ENCODE assay signal across 9 cellular contexts in the genomic region with DNA sequence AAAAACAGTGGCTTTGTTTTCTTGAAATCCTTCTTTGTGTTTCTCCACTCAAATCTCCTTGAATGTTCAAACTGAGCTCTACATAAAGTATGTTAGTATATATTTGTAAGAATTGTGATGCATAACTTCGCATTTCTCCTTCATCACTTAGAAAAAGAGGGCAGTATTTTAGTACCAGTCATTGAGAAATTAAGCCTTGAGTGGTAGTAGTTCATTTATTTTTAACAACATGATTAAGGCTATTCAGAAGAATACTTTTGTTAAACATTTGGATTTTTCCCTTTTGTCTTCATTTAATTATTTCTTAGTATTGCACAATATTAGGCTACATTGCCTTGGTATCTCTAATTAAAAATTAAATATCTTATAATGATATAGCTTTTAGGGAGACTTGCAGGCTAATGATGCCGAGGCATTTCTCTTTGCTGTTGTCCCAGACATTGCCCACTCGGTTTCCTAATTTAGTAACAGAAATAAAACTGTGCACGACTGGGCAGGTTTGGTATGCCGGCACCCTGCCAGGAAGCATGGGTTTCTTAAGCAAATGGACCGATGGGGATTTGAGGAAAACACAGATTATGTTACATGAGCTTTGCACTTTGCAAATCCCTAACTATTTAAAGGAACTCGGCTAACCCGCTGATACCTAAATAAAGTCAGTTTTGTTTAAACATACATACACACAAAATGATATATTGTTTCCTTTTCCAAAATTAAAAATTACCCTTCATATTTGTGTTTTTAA. TPM values are rescaled to one million over a fixed set of nuclear protein-coding genes. Genes with fewer than 3 reads are reported as not detected.
A peak's percentile ranks its signal among the peaks of the same experiment; 100 is the strongest.
DNase-seq lines count a peak whose midpoint lies in the region; ATAC-seq, FAIRE-seq and TF ChIP-seq lines count a peak whose summit lies in the region.
"Had no signal": no experiment of that assay in that cellular context is flagged by ENCODE, and none has a peak within 500 bp of the region (broad histone marks: within the 10 kb centered on the region; RNA-seq: fewer than 3 reads in every experiment).

No MANE protein-coding gene starts in this region.

- no peaks in the 10 kb centered on the region for H3K27me3 Mint-ChIP-seq in activated CD8-positive, alpha-beta T cell treated with anti-CD3 and anti-CD28 coated beads for 36 hours

- no peak for TF ChIP-seq RAD21 in K562 (CRISPR knock-in tag; conservative IDR thresholded peaks at IDR 0.05 in 1 of 2, IDR thresholded peaks at IDR 0.05 in 1 of 2)

- no peak overlapping the region for H3K4me3 ChIP-seq in K562
- no peak overlapping the region for H3K4me3 ChIP-seq in suprapubic skin
- H3K4me3 ChIP-seq: colonic mucosa had no signal

- no peak for TF ChIP-seq EP300 in K562 (IDR thresholded peaks at IDR 0.05; ENCODE audit: low read length)
- TF ChIP-seq EP300 in suprapubic skin (IDR thresholded peaks at IDR 0.05) = no peak

- no peak for ATAC-seq in K562
- ATAC-seq in activated CD8-positive, alpha-beta T cell treated with anti-CD3 and anti-CD28 coated beads for 36 hours = no peak

- peaks cover 2% of the 10 kb centered on the region for H3K36me3 Mint-ChIP-seq in activated CD8-positive, alpha-beta T cell treated with anti-CD3 and anti-CD28 coated beads for 36 hours (ENCODE audit: low read depth)

- FAIRE-seq in K562 (lab: Jason Lieb, UNC) = no peak

- H3K9me3 ChIP-seq in K562 (replicated peaks; ENCODE audit: control insufficient read depth, insufficient read depth, low read depth, low read length) (no peaks in the 10 kb centered on the region), suprapubic skin (no peaks in the 10 kb centered on the region)
- H3K9me3 ChIP-seq: colonic mucosa had no signal

- H3K4me2 ChIP-seq in K562 (ENCODE audit: insufficient read depth, low read length) = no peak overlapping the region

- H2AFZ ChIP-seq in K562 (ENCODE audit: low read depth, low read length) = no peak overlapping the region

- CTCF ChIA-PET in K562 (lab: Yijun Ruan, JAX; ENCODE audit: low intra/inter-chr PET ratio) = no interaction called here
- CTCF ChIA-PET in activated CD8-positive, alpha-beta T cell treated with anti-CD3 and anti-CD28 coated beads for 36 hours (lab: Charles Lee) = no interaction called here

- no peaks in the 10 kb centered on the region for H3K9me3 Mint-ChIP-seq in activated CD8-positive, alpha-beta T cell treated with anti-CD3 and anti-CD28 coated beads for 36 hours

- no peaks in the 10 kb centered on the region for H3K9me1 ChIP-seq in K562 (ENCODE audit: control insufficient read depth, insufficient read depth, low read length)

- TF ChIP-seq POLR2A in K562 (conservative IDR thresholded peaks at IDR 0.05) (no peak), suprapubic skin (IDR thresholded peaks at IDR 0.05) (no peak)

- in situ Hi-C loops in ACHN (cut with HindIII; ENCODE audit: low pct_ligation_motif_present, low pct_unique_long_range_greater_than_20kb, low sequenced_read_pairs) = no loop called here
- in situ Hi-C loops in K562 (cut with MboI) = no loop called here

- no peak overlapping the region for H3K27ac Mint-ChIP-seq in activated CD8-positive, alpha-beta T cell treated with anti-CD3 and anti-CD28 coated beads for 36 hours

- H3K4me3 Mint-ChIP-seq in activated CD8-positive, alpha-beta T cell treated with anti-CD3 and anti-CD28 coated beads for 36 hours = no peak overlapping the region

- intact Hi-C loops in K562 (cut with micrococcal nuclease) = no loop called here
- intact Hi-C loops in activated CD8-positive, alpha-beta T cell treated with anti-CD3 and anti-CD28 coated beads for 36 hours (cut with micrococcal nuclease) = no loop called here

- H3K79me2 ChIP-seq in K562 (ENCODE audit: control insufficient read depth, insufficient read depth, low read length) = no peaks in the 10 kb centered on the region

- no peaks in the 10 kb centered on the region for H4K20me1 ChIP-seq in K562 (replicated peaks; ENCODE audit: control insufficient read depth, insufficient read depth, low read length)

- POLR2A ChIA-PET in K562 (lab: Yijun Ruan, JAX) = interaction anchor here (0.6 kb wide), 2 partner anchors 43 to 55 kb away, joined by 3 to 4 read pairs; no protein-coding TSS in a partner anchor
- POLR2A ChIA-PET in activated CD8-positive, alpha-beta T cell treated with anti-CD3 and anti-CD28 coated beads for 36 hours (lab: Charles Lee) = no interaction called here

- H3K27ac ChIP-seq in K562 (ENCODE audit: extremely low read depth, low read depth, low read length) = no peak overlapping the region
- no peak overlapping the region for H3K27ac ChIP-seq in suprapubic skin
- H3K27ac ChIP-seq: colonic mucosa had no signal

- WGBS in K562 (ENCODE audit: insufficient coverage, low coverage, missing lambda C conversion rate) = 5% methylated on average over 8 of the region's 8 CpGs
- WGBS in suprapubic skin = 38% methylated on average over 8 of the region's 8 CpGs

- H3K4me1 Mint-ChIP-seq in activated CD8-positive, alpha-beta T cell treated with anti-CD3 and anti-CD28 coated beads for 36 hours (ENCODE audit: low read depth) = no peaks in the 10 kb centered on the region

- no TSS peak for BruUV-seq in K562 (replicated peaks; lab: Mats Ljungman, UMichigan)

- H3K27me3 ChIP-seq in K562 (ENCODE audit: control insufficient read depth in 2 of 2, insufficient read depth in 2 of 2, low read length in 2 of 2) (no peaks in the 10 kb centered on the region; a peak in 1 of 5 replicates), suprapubic skin (no peaks in the 10 kb centered on the region)
- H3K27me3 ChIP-seq: colonic mucosa had no signal

- TF ChIP-seq CTCF in K562 (IDR thresholded peaks at IDR 0.05 in 2 of 3, conservative IDR thresholded peaks at IDR 0.05 in 1 of 3; ENCODE audit: insufficient read depth in 2 of 3, low read depth in 1 of 3, low read length in 3 of 3) = no peak
- TF ChIP-seq CTCF in suprapubic skin (IDR thresholded peaks at IDR 0.05) = no peak
- TF ChIP-seq CTCF in activated CD8-positive, alpha-beta T cell treated with anti-CD3 and anti-CD28 coated beads for 36 hours (IDR thresholded peaks at IDR 0.05) = no peak

- H3K36me3 ChIP-seq in K562 (ENCODE audit: control insufficient read depth, insufficient read depth, low read length) (no peaks in the 10 kb centered on the region), suprapubic skin (no peaks in the 10 kb centered on the region)
- H3K36me3 ChIP-seq: colonic mucosa had no signal

- H3K9ac ChIP-seq in K562 (ENCODE audit: insufficient read depth in 1 of 2, low read depth in 2 of 2, low read length in 2 of 2) = no peak overlapping the region

- DNase-seq in ACHN (peak; percentile 70), NCI-H1105 (lab: John Stamatoyannopoulos, UW) (peak; percentile 86), K562 (ENCODE audit: extremely low read depth in 1 of 4, low spot score in 3 of 4) (no peak), kidney tubule cell (ENCODE audit: low spot score) (peak; percentile 68), SW 1271 (lab: John Stamatoyannopoulos, UW) (no peak), suprapubic skin (ENCODE audit: low spot score in 2 of 2) (no peak), medulla oblongata (ENCODE audit: extremely low spot score) (no peak)
- no peak for DNase-seq in activated CD8-positive, alpha-beta T cell treated with anti-CD3 and anti-CD28 coated beads for 36 hours
- DNase-seq: colonic mucosa had no signal

- H3K4me1 ChIP-seq in K562 (replicated peaks in 1 of 2; ENCODE audit: control insufficient read depth in 2 of 2, insufficient read depth in 2 of 2, low read length in 2 of 2) = 0 out of 5 replicates have a peak, but pooled peaks cover 0 to 2% of the 10 kb centered on the region in 2 experiments
- H3K4me1 ChIP-seq in suprapubic skin = no peaks in the 10 kb centered on the region
- H3K4me1 ChIP-seq: colonic mucosa had no signal

RNA-seq across cellular contexts. Expression of a gene that starts 54.7 kb away (rescaled TPM):
- total RNA-seq in K562 (2011; cell fraction: chromatin; rRNA removed; ENCODE audit: low replicate concordance) = 10.4 and 19.6 TPM in 2 replicates
- 4.2 and 11.6 TPM in 2 replicates for total RNA-seq in K562 (2011; cell fraction: nucleolus; rRNA removed)
- 9.2 and 15.8 TPM in 2 replicates for total RNA-seq in K562 (2011; cell fraction: nucleoplasm; rRNA removed)
- total RNA-seq in K562 (2014; rRNA removed) (6.8 and 8.1 TPM in 2 replicates), K562 (2014; rRNA removed; fragmentation: Illumina TruSeq; extraction: Trizol) (5.8 and 7.8 TPM in 2 replicates), K562 (2015; rRNA removed; fragmentation: Illumina TruSeq; extraction: Trizol) (6.6 and 7.2 TPM in 2 replicates), K562 (2021) (5.9 and 9.3 TPM in 2 replicates), suprapubic skin (10 to 100 TPM; 26.4 to 80.5 (median 36.5) TPM)
- polyA plus RNA-seq in K562 (2011; rRNA removed) (6.5 and 17.4 TPM in 2 replicates), K562 (2014; fragmentation: Illumina TruSeq; extraction: Trizol) (6.7 and 7.9 TPM in 2 replicates), K562 (2014; fragmentation: Nextera tagmentation; extraction: Ambion mirVana) (10 to 100 TPM in 1 of 2 experiments, 1 to 10 TPM in 1; 9.2 to 10.0 TPM), K562 (2014; rRNA removed) (5.5 and 8.6 TPM in 2 replicates)
- polyA plus RNA-seq in K562 (2011; cell fraction: cytosol; rRNA removed) = 8.4 and 9.0 TPM in 2 replicates
- 6.5 and 10.0 TPM in 2 replicates for polyA plus RNA-seq in K562 (2011; cell fraction: nucleus; rRNA removed)
- 5.6 and 11.3 TPM in 2 replicates for polyA plus RNA-seq in K562 (2012)
- polyA minus RNA-seq in K562 (2011; rRNA and poly(A)+ RNA removed) = 11.1 and 19.8 TPM in 2 replicates
- polyA minus RNA-seq in K562 (2011; cell fraction: cytosol; rRNA and poly(A)+ RNA removed) = 3.4 and 5.7 TPM in 2 replicates
- polyA minus RNA-seq in K562 (2011; cell fraction: nucleus; rRNA and poly(A)+ RNA removed) = 7.3 and 14.5 TPM in 2 replicates
- 10 to 100 TPM; 14.0 to 16.1 TPM for total RNA-seq in activated CD8-positive, alpha-beta T cell treated with anti-CD3 and anti-CD28 coated beads for 36 hours

RNA-seq across cellular contexts. Expression of a gene that starts 56.6 kb away (rescaled TPM):
- 2.8 and 8.4 TPM in 2 replicates for total RNA-seq in K562 (2011; cell fraction: chromatin; rRNA removed; ENCODE audit: low replicate concordance)
- 1.4 and 2.3 TPM in 2 replicates for total RNA-seq in K562 (2011; cell fraction: nucleolus; rRNA removed)
- 2.6 and 4.2 TPM in 2 replicates for total RNA-seq in K562 (2011; cell fraction: nucleoplasm; rRNA removed)
- total RNA-seq in K562 (2014; rRNA removed) (2.3 TPM in 2 replicates), K562 (2014; rRNA removed; fragmentation: Illumina TruSeq; extraction: Trizol) (3.7 and 4.1 TPM in 2 replicates), K562 (2015; rRNA removed; fragmentation: Illumina TruSeq; extraction: Trizol) (4.5 and 4.6 TPM in 2 replicates), K562 (2021) (3.2 and 3.5 TPM in 2 replicates), suprapubic skin (10 to 100 TPM; 14.4 to 34.6 (median 17.6) TPM)
- polyA plus RNA-seq in K562 (2011; rRNA removed) (0.91 and 1.7 TPM in 2 replicates), K562 (2014; fragmentation: Illumina TruSeq; extraction: Trizol) (3.4 and 3.7 TPM in 2 replicates), K562 (2014; fragmentation: Nextera tagmentation; extraction: Ambion mirVana) (under 1 TPM; 0.41 to 0.69 TPM), K562 (2014; rRNA removed) (1.7 and 2.5 TPM in 2 replicates)
- 0.49 and 0.63 TPM in 2 replicates for polyA plus RNA-seq in K562 (2011; cell fraction: cytosol; rRNA removed)
- 1.6 and 2.9 TPM in 2 replicates for polyA plus RNA-seq in K562 (2011; cell fraction: nucleus; rRNA removed)
- 3.2 and 4.6 TPM in 2 replicates for polyA plus RNA-seq in K562 (2012)
- 1.7 and 2.0 TPM in 2 replicates for polyA minus RNA-seq in K562 (2011; rRNA and poly(A)+ RNA removed)
- 1.0 and 2.2 TPM in 2 replicates for polyA minus RNA-seq in K562 (2011; cell fraction: cytosol; rRNA and poly(A)+ RNA removed)
- polyA minus RNA-seq in K562 (2011; cell fraction: nucleus; rRNA and poly(A)+ RNA removed) = 2.3 TPM in 2 replicates
- 1 to 10 TPM; 4.3 to 4.4 TPM for total RNA-seq in activated CD8-positive, alpha-beta T cell treated with anti-CD3 and anti-CD28 coated beads for 36 hours

Comparison
In these comparisons a context has a peak if more than half of its experiments do, and no peak if none do; other contexts are left out.
1. DNase-seq: peak in ACHN (single experiment), NCI-H1105 (single experiment) and kidney tubule cell (single experiment); none in K562 (0 of 4), SW 1271 (0 of 2), suprapubic skin (0 of 2), medulla oblongata (single experiment) and activated CD8-positive, alpha-beta T cell treated with anti-CD3 and anti-CD28 coated beads for 36 hours (single experiment).